32 cellular contexts compared by ENCODE assay signal in the genomic region with DNA sequence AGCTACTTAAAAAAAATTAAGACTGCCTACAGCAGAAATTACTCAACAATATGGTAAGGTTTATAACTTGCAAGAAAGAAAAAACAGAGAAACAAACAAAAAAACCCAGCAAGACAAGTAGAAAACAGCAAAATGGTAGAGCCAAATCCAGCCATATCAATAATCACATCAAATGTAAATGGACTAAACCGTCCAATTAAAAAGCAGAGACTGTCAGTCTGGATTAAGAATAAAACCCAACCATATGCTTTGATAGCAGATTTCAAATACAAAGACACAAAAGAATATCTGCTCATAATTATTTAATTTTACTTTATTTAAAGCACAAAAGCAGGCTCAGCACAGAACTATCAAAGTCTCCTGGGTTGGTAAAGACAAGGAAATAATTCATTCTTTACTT. TPM values are rescaled to one million over a fixed set of nuclear protein-coding genes. Genes with fewer than 3 reads are reported as not detected.
DNase-seq lines count a peak whose midpoint lies in the region; ATAC-seq, FAIRE-seq and TF ChIP-seq lines count a peak whose summit lies in the region.
"Had no signal": no experiment of that assay in that cellular context is flagged by ENCODE, and none has a peak within 500 bp of the region (broad histone marks: within the 10 kb centered on the region; RNA-seq: fewer than 3 reads in every experiment).

No MANE protein-coding gene starts in this region.

- no peak overlapping the region for H3K27ac ChIP-seq in K562 (ENCODE audit: extremely low read depth, low read depth, low read length)
- H3K27ac ChIP-seq: 22Rv1; A549; BLaER1; BLaER1 treated with 17β-estradiol and CSF1 and Interleukin-3, amounts not matched to agents 10 nM and 100 nM; C4-2B had no signal

- no TSS peak for BruUV-seq in K562 (replicated peaks; lab: Mats Ljungman, UMichigan)

- POLR2A ChIA-PET in K562 (lab: Yijun Ruan, JAX) = no interaction called here

- TF ChIP-seq EP300 in K562 (IDR thresholded peaks at IDR 0.05; ENCODE audit: low read length) = no peak

- no peak overlapping the region for H3K9ac ChIP-seq in K562 (ENCODE audit: insufficient read depth in 1 of 2, low read depth in 2 of 2, low read length in 2 of 2)
- H3K9ac ChIP-seq: BLaER1; BLaER1 treated with 17β-estradiol and CSF1 and Interleukin-3, amounts not matched to agents 10 nM and 100 nM had no signal

- H3K9me1 ChIP-seq in K562 (ENCODE audit: control insufficient read depth, insufficient read depth, low read length) = no peaks in the 10 kb centered on the region

- no peak for TF ChIP-seq RAD21 in K562 (CRISPR knock-in tag; conservative IDR thresholded peaks at IDR 0.05 in 1 of 2, IDR thresholded peaks at IDR 0.05 in 1 of 2)

- no peaks in the 10 kb centered on the region for H3K9me3 Mint-ChIP-seq in endothelial cell (ENCODE audit: unreplicated experiment)

- no peak overlapping the region for H3K4me3 ChIP-seq in K562
- H3K4me3 ChIP-seq: A549, BLaER1 had no signal

- no peaks in the 10 kb centered on the region for H3K27me3 ChIP-seq in K562 (ENCODE audit: control insufficient read depth in 2 of 2, insufficient read depth in 2 of 2, low read length in 2 of 2)
- H3K27me3 ChIP-seq: BE2C; BLaER1; BLaER1 treated with 17β-estradiol and CSF1 and Interleukin-3, amounts not matched to agents 10 nM and 100 nM had no signal

- intact Hi-C loops in K562 (cut with micrococcal nuclease) = no loop called here

- 69% methylated on average over 1 of the region's 1 CpG for WGBS in K562 (ENCODE audit: insufficient coverage, low coverage, missing lambda C conversion rate)

- no peak overlapping the region for H3K27ac Mint-ChIP-seq in endothelial cell (ENCODE audit: unreplicated experiment)
- H3K27ac Mint-ChIP-seq: B cell; CD14-positive monocyte; CD4-positive, alpha-beta memory T cell; CD4-positive, alpha-beta T cell; CD4-positive, CD25-positive, alpha-beta regulatory T cell; CD8-positive, alpha-beta memory T cell; CD8-positive, alpha-beta T cell had no signal

- no peak overlapping the region for H3K4me2 ChIP-seq in K562 (ENCODE audit: insufficient read depth, low read length)
- H3K4me2 ChIP-seq: A549; BLaER1; BLaER1 treated with 17β-estradiol and CSF1 and Interleukin-3, amounts not matched to agents 10 nM and 100 nM had no signal

- H3K27me3 Mint-ChIP-seq in endothelial cell (ENCODE audit: unreplicated experiment) = peaks cover 7% of the 10 kb centered on the region
- H3K27me3 Mint-ChIP-seq: B cell; CD4-positive, alpha-beta memory T cell; CD4-positive, alpha-beta T cell; CD4-positive, CD25-positive, alpha-beta regulatory T cell; CD8-positive, alpha-beta memory T cell had no signal

- CTCF ChIA-PET in K562 (lab: Yijun Ruan, JAX; ENCODE audit: low intra/inter-chr PET ratio) = no interaction called here

- H3K4me1 ChIP-seq in K562 (replicated peaks in 1 of 2; ENCODE audit: control insufficient read depth in 2 of 2, insufficient read depth in 2 of 2, low read length in 2 of 2) = no peaks in the 10 kb centered on the region
- H3K4me1 ChIP-seq: BE2C, BLaER1, Caco-2 had no signal

- H3K36me3 Mint-ChIP-seq in endothelial cell (ENCODE audit: low read depth, unreplicated experiment) = peaks cover 38% of the 10 kb centered on the region

- no peaks in the 10 kb centered on the region for H3K4me1 Mint-ChIP-seq in endothelial cell (ENCODE audit: unreplicated experiment)

- H3K79me2 ChIP-seq in K562 (ENCODE audit: control insufficient read depth, insufficient read depth, low read length) = no peaks in the 10 kb centered on the region

- DNase-seq in D721Med (ENCODE audit: insufficient read length, low spot score) = no peak
- DNase-seq in K562 (ENCODE audit: extremely low read depth in 1 of 4, low spot score in 3 of 4) = no peak
- DNase-seq in endothelial cell (ENCODE audit: low spot score) = no peak
- DNase-seq in NCI-H2029 treated with DMSO at 0.1 percent for 48 hours (lab: John Stamatoyannopoulos, UW) = no peak
- no peak for DNase-seq in retina
- DNase-seq: 8988T; AML-193; BE2C; C1 segment of cervical spinal cord; Caco-2; Calu3; CD4-positive, alpha-beta memory T cell; CD4-positive, alpha-beta T cell; CD4-positive, CD25-positive, alpha-beta regulatory T cell; CD8-positive, alpha-beta memory T cell; CD8-positive, alpha-beta T cell; COR-L47; DMS 273 treated with DMSO at 0.1 percent for 48 hours; DMS153; DMS79; DMS79 treated with DMSO at 0.1 percent for 48 hours; DND-41; EL had no signal

- H3K9me3 ChIP-seq in K562 (replicated peaks; ENCODE audit: control insufficient read depth, insufficient read depth, low read depth, low read length) = peaks cover 3% of the 10 kb centered on the region; the same call in 1 of the 2 replicates
- H3K9me3 ChIP-seq: BE2C had no signal

- TF ChIP-seq CTCF in D721Med (IDR thresholded peaks at IDR 0.05; ENCODE audit: insufficient read depth, missing control alignments) (no peak), K562 (IDR thresholded peaks at IDR 0.05 in 2 of 3, conservative IDR thresholded peaks at IDR 0.05 in 1 of 3; ENCODE audit: insufficient read depth in 2 of 3, low read depth in 1 of 3, low read length in 3 of 3) (no peak), endothelial cell (IDR thresholded peaks at IDR 0.05; ENCODE audit: unreplicated experiment) (no peak)

- in situ Hi-C loops in K562 (cut with MboI) = no loop called here

- no peak for TF ChIP-seq POLR2A in K562 (conservative IDR thresholded peaks at IDR 0.05)

- peak; percentile 64 for FAIRE-seq in D721Med (lab: Jason Lieb, UNC)
- FAIRE-seq in K562 (lab: Jason Lieb, UNC) = no peak
- FAIRE-seq: A204.1, A549 had no signal

- H2AFZ ChIP-seq in K562 (ENCODE audit: low read depth, low read length) = no peak overlapping the region

- H3K36me3 ChIP-seq in K562 (ENCODE audit: control insufficient read depth, insufficient read depth, low read length) = peaks cover 10% of the 10 kb centered on the region

- ATAC-seq in K562 (no peak), HG03139 (IDR thresholded peaks at IDR 0.05; ENCODE audit: unreplicated experiment) (no peak)
- ATAC-seq: A549; CD8-positive, alpha-beta T cell had no signal

- H3K4me3 Mint-ChIP-seq in endothelial cell (ENCODE audit: unreplicated experiment) = peak overlapping the region; percentile 11
- H3K4me3 Mint-ChIP-seq: B cell; CD14-positive monocyte; CD4-positive, alpha-beta T cell; CD4-positive, CD25-positive, alpha-beta regulatory T cell; CD8-positive, alpha-beta memory T cell; CD8-positive, alpha-beta T cell had no signal

- no peaks in the 10 kb centered on the region for H4K20me1 ChIP-seq in K562 (replicated peaks; ENCODE audit: control insufficient read depth, insufficient read depth, low read length)

TF ChIP-seq in K562, 482 proteins besides CTCF, POLR2A, EP300 and RAD21 (continues in another document):
- peak; percentile 56 for TF ChIP-seq RBM25 (IDR thresholded peaks at IDR 0.05; ENCODE audit: low read depth, low read length, severe bottlenecking)
- TF ChIP-seq ZNF507 (tag; conservative IDR thresholded peaks at IDR 0.05) = peak; percentile 98
- no peak for TF ChIP-seq FOXJ2 (tag; IDR thresholded peaks at IDR 0.05)
- TF ChIP-seq ZKSCAN3 (CRISPR knock-in tag; IDR thresholded peaks at IDR 0.05) = no peak
- no peak for TF ChIP-seq SAFB2 (IDR thresholded peaks at IDR 0.05; ENCODE audit: borderline replicate concordance, low read depth, low read length, severe bottlenecking)

RNA-seq across cellular contexts. Expression of a gene that starts 17.5 kb away (rescaled TPM):
- total RNA-seq in K562 (2011; cell fraction: chromatin; rRNA removed; ENCODE audit: low replicate concordance) = 20.1 and 37.7 TPM in 2 replicates
- 34.2 and 37.6 TPM in 2 replicates for total RNA-seq in K562 (2011; cell fraction: nucleolus; rRNA removed)
- total RNA-seq in K562 (2011; cell fraction: nucleoplasm; rRNA removed) = 23.3 and 27.4 TPM in 2 replicates
- total RNA-seq in K562 (2014; rRNA removed) (10.2 and 19.9 TPM in 2 replicates), K562 (2014; rRNA removed; fragmentation: Illumina TruSeq; extraction: Trizol) (17.7 and 19.3 TPM in 2 replicates), K562 (2015; rRNA removed; fragmentation: Illumina TruSeq; extraction: Trizol) (16.4 and 17.9 TPM in 2 replicates), K562 (2021) (14.7 and 18.1 TPM in 2 replicates), endothelial cell (ENCODE audit: unreplicated experiment) (15.3 TPM)
- polyA plus RNA-seq in K562 (2011; rRNA removed) (17.3 and 22.0 TPM in 2 replicates), K562 (2014; fragmentation: Illumina TruSeq; extraction: Trizol) (13.1 and 14.9 TPM in 2 replicates), K562 (2014; fragmentation: Nextera tagmentation; extraction: Ambion mirVana) (10 to 100 TPM in 1 of 2 experiments, 1 to 10 TPM in 1; 7.1 to 10.6 TPM), K562 (2014; rRNA removed) (14.3 and 15.3 TPM in 2 replicates)
- polyA plus RNA-seq in K562 (2011; cell fraction: cytosol; rRNA removed) = 23.6 and 25.5 TPM in 2 replicates
- polyA plus RNA-seq in K562 (2011; cell fraction: nucleus; rRNA removed) = 22.9 and 24.1 TPM in 2 replicates
- 7.3 and 12.3 TPM in 2 replicates for polyA plus RNA-seq in K562 (2012)
- polyA minus RNA-seq in K562 (2011; rRNA and poly(A)+ RNA removed) = 21.0 and 27.3 TPM in 2 replicates
- polyA minus RNA-seq in K562 (2011; cell fraction: cytosol; rRNA and poly(A)+ RNA removed) = 19.5 and 19.6 TPM in 2 replicates
- 23.6 and 30.5 TPM in 2 replicates for polyA minus RNA-seq in K562 (2011; cell fraction: nucleus; rRNA and poly(A)+ RNA removed)

RNA-seq across cellular contexts. Expression of a gene that starts 35.5 kb away (rescaled TPM):
- total RNA-seq in K562 (2011; cell fraction: chromatin; rRNA removed; ENCODE audit: low replicate concordance) = 18.4 and 30.9 TPM in 2 replicates
- total RNA-seq in K562 (2011; cell fraction: nucleolus; rRNA removed) = 52.2 and 53.7 TPM in 2 replicates
- total RNA-seq in K562 (2011; cell fraction: nucleoplasm; rRNA removed) = 47.9 and 75.6 TPM in 2 replicates
- total RNA-seq in K562 (2014; rRNA removed) (97.3 and 100 TPM in 2 replicates), K562 (2014; rRNA removed; fragmentation: Illumina TruSeq; extraction: Trizol) (62.9 and 72.8 TPM in 2 replicates), K562 (2015; rRNA removed; fragmentation: Illumina TruSeq; extraction: Trizol) (51.0 and 55.1 TPM in 2 replicates), K562 (2021) (74.0 and 74.4 TPM in 2 replicates), endothelial cell (ENCODE audit: unreplicated experiment) (25.6 TPM)
- polyA plus RNA-seq in K562 (2011; rRNA removed) (87.6 and 92.4 TPM in 2 replicates), K562 (2014; fragmentation: Illumina TruSeq; extraction: Trizol) (53.4 and 59.9 TPM in 2 replicates), K562 (2014; fragmentation: Nextera tagmentation; extraction: Ambion mirVana) (10 to 100 TPM in 1 of 2 experiments, 1 to 10 TPM in 1; 6.1 to 11.4 TPM), K562 (2014; rRNA removed) (89.2 and 95.7 TPM in 2 replicates)
- 66.7 and 98.8 TPM in 2 replicates for polyA plus RNA-seq in K562 (2011; cell fraction: cytosol; rRNA removed)
- 32.2 and 37.6 TPM in 2 replicates for polyA plus RNA-seq in K562 (2011; cell fraction: nucleus; rRNA removed)
- 70.5 and 73.8 TPM in 2 replicates for polyA plus RNA-seq in K562 (2012)
- 20.8 and 22.7 TPM in 2 replicates for polyA minus RNA-seq in K562 (2011; rRNA and poly(A)+ RNA removed)
- polyA minus RNA-seq in K562 (2011; cell fraction: cytosol; rRNA and poly(A)+ RNA removed) = 15.7 and 18.1 TPM in 2 replicates
- 4.0 and 9.8 TPM in 2 replicates for polyA minus RNA-seq in K562 (2011; cell fraction: nucleus; rRNA and poly(A)+ RNA removed)
